In genomic region chr12:92987362-92987761, GRCh38 we compare ENCODE assay signal across 1 cellular context.
TF ChIP-seq lines count a peak whose summit lies in the region.

No MANE protein-coding gene starts in this region.

TF ChIP-seq in GM23338, 12 proteins besides CTCF, POLR2A, EP300 and RAD21 (continued from another document):
- TF ChIP-seq ZNF462 (CRISPR knock-in tag; IDR thresholded peaks at IDR 0.05) (no peak), ZNF114 (CRISPR knock-in tag; IDR thresholded peaks at IDR 0.05) (no peak), POLR2AphosphoS5 (IDR thresholded peaks at IDR 0.05; ENCODE audit: low read depth) (no peak), STAT1 (IDR thresholded peaks at IDR 0.05; ENCODE audit: unreplicated experiment) (no peak), CREB1 (CRISPR knock-in tag; IDR thresholded peaks at IDR 0.05; ENCODE audit: low read depth) (no peak), EZH2phosphoT487 (IDR thresholded peaks at IDR 0.05; ENCODE audit: unreplicated experiment) (no peak), NANOG (IDR thresholded peaks at IDR 0.05; ENCODE audit: borderline replicate concordance) (no peak), JUNB (IDR thresholded peaks at IDR 0.05; ENCODE audit: unreplicated experiment) (no peak), REST (IDR thresholded peaks at IDR 0.05; ENCODE audit: unreplicated experiment) (no peak)
